In the genomic region with DNA sequence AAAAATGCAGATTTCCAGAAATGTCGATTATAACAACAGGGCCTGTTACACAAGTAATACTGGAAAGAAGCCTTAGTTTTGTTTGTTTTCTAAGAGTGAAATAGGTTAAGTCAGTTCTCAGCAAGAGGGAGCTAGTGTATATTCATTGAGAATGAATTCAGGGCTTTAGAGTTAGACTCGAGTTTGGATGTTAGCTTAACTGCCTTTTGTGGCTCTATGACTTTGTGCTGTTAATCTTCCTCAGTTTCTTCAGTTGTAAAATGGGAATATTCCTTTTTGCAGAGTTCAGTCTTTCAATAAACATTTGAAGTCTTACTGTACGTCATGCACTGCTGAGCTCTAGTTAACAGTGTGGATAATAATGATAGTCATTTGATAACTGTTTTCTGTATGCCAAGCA, we compare ENCODE assay signal across 8 cellular contexts. TPM values are rescaled to one million over a fixed set of nuclear protein-coding genes. Genes with fewer than 3 reads are reported as not detected.
DNase-seq lines count a peak whose midpoint lies in the region; ATAC-seq and TF ChIP-seq lines count a peak whose summit lies in the region.

No MANE protein-coding gene starts in this region.

- H3K36me3 ChIP-seq in cardiac muscle cell, result no peaks in the 10 kb centered on the region

- peak overlapping the region; percentile 96 for H3K27ac Mint-ChIP-seq in progenitor cell of endocrine pancreas

- intact Hi-C loops in Right ventricle myocardium inferior (cut with DNase I), result no loop called here

- H3K36me3 Mint-ChIP-seq in progenitor cell of endocrine pancreas (ENCODE audit: insufficient read depth), result peaks cover 1% of the 10 kb centered on the region

- peak overlapping the region; percentile 98 for H3K27ac ChIP-seq in cardiac muscle cell

- peaks cover 40% of the 10 kb centered on the region for H3K4me1 ChIP-seq in cardiac muscle cell (ENCODE audit: low read depth)

- H3K4me3 ChIP-seq in cardiac muscle cell, result peak overlapping the region; percentile 64
- peak overlapping the region; percentile 85 for H3K4me3 ChIP-seq in fibroblast of mammary gland (ENCODE audit: control insufficient read depth, low read depth, low read length)

- H3K4me1 Mint-ChIP-seq in progenitor cell of endocrine pancreas (ENCODE audit: low read depth), result peaks cover 51% of the 10 kb centered on the region

- no peaks in the 10 kb centered on the region for H3K9me3 ChIP-seq in cardiac muscle cell (ENCODE audit: low read depth)

- DNase-seq in cardiac muscle cell (ENCODE audit: low read depth in 1 of 2, low spot score in 1 of 2) (peak in 1 of 2 donors; percentile 30), Right ventricle myocardium inferior (ENCODE audit: missing footprints) (no peak), fibroblast of mammary gland (ENCODE audit: low read depth) (peak; percentile 57), progenitor cell of endocrine pancreas (ENCODE audit: low spot score, unreplicated experiment) (no peak), occipital lobe (lab: John Stamatoyannopoulos, UW) (no peak), NCI-H187 (lab: John Stamatoyannopoulos, UW) (no peak)

- peak; percentile 7 for TF ChIP-seq CTCF in cardiac muscle cell (IDR thresholded peaks at IDR 0.05; ENCODE audit: low read depth, low read length)
- peak; percentile 27 for TF ChIP-seq CTCF in fibroblast of mammary gland (conservative IDR thresholded peaks at IDR 0.05; ENCODE audit: control insufficient read depth, insufficient read depth, low read depth, low read length)
- TF ChIP-seq CTCF in progenitor cell of endocrine pancreas (IDR thresholded peaks at IDR 0.05; ENCODE audit: unreplicated experiment), result no peak

- H3K9me3 Mint-ChIP-seq in progenitor cell of endocrine pancreas (ENCODE audit: low read depth), result no peaks in the 10 kb centered on the region

- H3K27me3 ChIP-seq in cardiac muscle cell, result no peaks in the 10 kb centered on the region

- H3K27me3 Mint-ChIP-seq in progenitor cell of endocrine pancreas, result no peaks in the 10 kb centered on the region

- peak overlapping the region; percentile 86 for H3K4me3 Mint-ChIP-seq in progenitor cell of endocrine pancreas (ENCODE audit: low read depth)

- ATAC-seq in Right ventricle myocardium inferior (no peak), SK-N-SH treated with all-trans-retinoic acid at 6 μM for 48 hours (peak; percentile 24; the same call in 2 of the 3 replicates), HG02973 (IDR thresholded peaks at IDR 0.05; ENCODE audit: unreplicated experiment) (no peak)

TF ChIP-seq in SK-N-SH treated with all-trans-retinoic acid at 6 μM for 48 hours, 23 proteins besides CTCF, POLR2A, EP300 and RAD21:
- TF ChIP-seq CSDC2 (CRISPR knock-in tag; IDR thresholded peaks at IDR 0.05) (no peak), ZFP3 (CRISPR knock-in tag; IDR thresholded peaks at IDR 0.05) (no peak), OSR1 (CRISPR knock-in tag; IDR thresholded peaks at IDR 0.05) (no peak)

RNA-seq across cellular contexts. Expression of a gene that starts 1.0 kb away (rescaled TPM):
- total RNA-seq in cardiac muscle cell (111 and 178 TPM in 2 replicates), Right ventricle myocardium inferior (533 TPM), progenitor cell of endocrine pancreas (119 and 124 TPM in 2 replicates), occipital lobe (95.1 TPM)
- 340 and 391 TPM in 2 replicates for polyA plus RNA-seq in cardiac muscle cell

RNA-seq across cellular contexts. Expression of a gene that starts 33.1 kb away (rescaled TPM):
- total RNA-seq in cardiac muscle cell (12.6 and 88.8 TPM in 2 replicates), Right ventricle myocardium inferior (44.1 TPM), progenitor cell of endocrine pancreas (45.7 and 53.3 TPM in 2 replicates), occipital lobe (186 TPM)
- polyA plus RNA-seq in cardiac muscle cell, result 21.5 and 47.8 TPM in 2 replicates
